1 cellular context compared by ENCODE assay signal in genomic region chr11:119167933-119168332, GRCh38.
TF ChIP-seq lines count a peak whose summit lies in the region.

No MANE protein-coding gene starts in this region.

TF ChIP-seq in WTC11, 78 proteins besides CTCF, POLR2A, EP300 and RAD21 (continued from another document):
- TF ChIP-seq E2F5 (CRISPR knock-in tag; IDR thresholded peaks at IDR 0.05) (no peak), PRRX2 (CRISPR knock-in tag; IDR thresholded peaks at IDR 0.05) (no peak), SMAD4 (CRISPR knock-in tag; IDR thresholded peaks at IDR 0.05) (no peak), NFE2L1 (CRISPR knock-in tag; IDR thresholded peaks at IDR 0.05) (no peak), TEAD4 (CRISPR knock-in tag; IDR thresholded peaks at IDR 0.05) (no peak), ZMAT4 (CRISPR knock-in tag; IDR thresholded peaks at IDR 0.05) (no peak), ZNF396 (CRISPR knock-in tag; IDR thresholded peaks at IDR 0.05; ENCODE audit: borderline replicate concordance) (no peak), ESRRA (CRISPR knock-in tag; IDR thresholded peaks at IDR 0.05; ENCODE audit: borderline replicate concordance) (no peak), NR2C2 (CRISPR knock-in tag; IDR thresholded peaks at IDR 0.05) (no peak), STAT6 (CRISPR knock-in tag; conservative IDR thresholded peaks at IDR 0.05; ENCODE audit: low read depth) (no peak)
